In genomic region chr22:35312198-35313059, GRCh38 we compare ENCODE assay signal across 1 cellular context.
A peak's percentile ranks its signal among the peaks of the same experiment; 100 is the strongest.
TF ChIP-seq lines count a peak whose summit lies in the region.

No MANE protein-coding gene starts in this region.

TF ChIP-seq in HepG2, 621 proteins besides CTCF, POLR2A, EP300 and RAD21 (continued from another document and continues in another):
- TF ChIP-seq UBTF (CRISPR knock-in tag; IDR thresholded peaks at IDR 0.05) (peak; percentile 57), HMGXB3 (CRISPR knock-in tag; IDR thresholded peaks at IDR 0.05; ENCODE audit: borderline replicate concordance) (peak; percentile 88), ZNF207 (IDR thresholded peaks at IDR 0.05; ENCODE audit: borderline replicate concordance) (no peak), NRL (CRISPR knock-in tag; IDR thresholded peaks at IDR 0.05; ENCODE audit: borderline replicate concordance) (peak; percentile 44; the same call in 1 of the 2 replicates), ZSCAN20 (CRISPR knock-in tag; IDR thresholded peaks at IDR 0.05; ENCODE audit: borderline replicate concordance) (no peak), MAX (IDR thresholded peaks at IDR 0.05) (peak; percentile 69; the same call in 1 of the 2 replicates), HOXA5 (CRISPR knock-in tag; IDR thresholded peaks at IDR 0.05) (no peak), RNF2 (conservative IDR thresholded peaks at IDR 0.05; ENCODE audit: low read depth) (peak; percentile 60; the same call in 1 of the 2 replicates), POGZ (CRISPR knock-in tag; IDR thresholded peaks at IDR 0.05) (peak; percentile 22; the same call in 1 of the 2 replicates), TSC22D2 (CRISPR knock-in tag; IDR thresholded peaks at IDR 0.05; ENCODE audit: borderline replicate concordance) (peak; percentile 38; the same call in 1 of the 2 replicates), ZNF501 (CRISPR knock-in tag; IDR thresholded peaks at IDR 0.05) (peak; percentile 78), GFI1 (CRISPR knock-in tag; IDR thresholded peaks at IDR 0.05; ENCODE audit: borderline replicate concordance) (peak; percentile 58; the same call in 1 of the 2 replicates), THRA (CRISPR knock-in tag; IDR thresholded peaks at IDR 0.05; ENCODE audit: borderline replicate concordance) (0 out of 2 replicates have a peak, but pooled peaks have one; percentile 24), ZNF12 (CRISPR knock-in tag; IDR thresholded peaks at IDR 0.05) (peak; percentile 31; the same call in 1 of the 2 replicates), GMEB1 (CRISPR knock-in tag; IDR thresholded peaks at IDR 0.05; ENCODE audit: borderline replicate concordance) (0 out of 2 replicates have a peak, but pooled peaks have one; percentile 37), MAFF (IDR thresholded peaks at IDR 0.05; ENCODE audit: low read depth, low read length) (no peak), TEAD3 (CRISPR knock-in tag; optimal IDR thresholded peaks at IDR 0.05; ENCODE audit: borderline replicate concordance) (peak; percentile 94), TGIF2 (CRISPR knock-in tag; IDR thresholded peaks at IDR 0.05) (peak; percentile 60), MEIS1 (CRISPR knock-in tag; IDR thresholded peaks at IDR 0.05; ENCODE audit: borderline replicate concordance) (peak; percentile 74; the same call in 1 of the 2 replicates), TFDP1 (CRISPR knock-in tag; IDR thresholded peaks at IDR 0.05; ENCODE audit: borderline replicate concordance) (peak; percentile 48; the same call in 1 of the 2 replicates), HIVEP1 (CRISPR knock-in tag; IDR thresholded peaks at IDR 0.05) (0 out of 2 replicates have a peak, but pooled peaks have one; percentile 33), ZNF317 (CRISPR knock-in tag; IDR thresholded peaks at IDR 0.05) (peak; percentile 49; the same call in 1 of the 2 replicates), CREB1 (IDR thresholded peaks at IDR 0.05) (peak; percentile 74), CREB1 (CRISPR knock-in tag; IDR thresholded peaks at IDR 0.05) (no peak), ZNF713 (CRISPR knock-in tag; IDR thresholded peaks at IDR 0.05) (no peak)
- TF ChIP-seq, protein P1, sequence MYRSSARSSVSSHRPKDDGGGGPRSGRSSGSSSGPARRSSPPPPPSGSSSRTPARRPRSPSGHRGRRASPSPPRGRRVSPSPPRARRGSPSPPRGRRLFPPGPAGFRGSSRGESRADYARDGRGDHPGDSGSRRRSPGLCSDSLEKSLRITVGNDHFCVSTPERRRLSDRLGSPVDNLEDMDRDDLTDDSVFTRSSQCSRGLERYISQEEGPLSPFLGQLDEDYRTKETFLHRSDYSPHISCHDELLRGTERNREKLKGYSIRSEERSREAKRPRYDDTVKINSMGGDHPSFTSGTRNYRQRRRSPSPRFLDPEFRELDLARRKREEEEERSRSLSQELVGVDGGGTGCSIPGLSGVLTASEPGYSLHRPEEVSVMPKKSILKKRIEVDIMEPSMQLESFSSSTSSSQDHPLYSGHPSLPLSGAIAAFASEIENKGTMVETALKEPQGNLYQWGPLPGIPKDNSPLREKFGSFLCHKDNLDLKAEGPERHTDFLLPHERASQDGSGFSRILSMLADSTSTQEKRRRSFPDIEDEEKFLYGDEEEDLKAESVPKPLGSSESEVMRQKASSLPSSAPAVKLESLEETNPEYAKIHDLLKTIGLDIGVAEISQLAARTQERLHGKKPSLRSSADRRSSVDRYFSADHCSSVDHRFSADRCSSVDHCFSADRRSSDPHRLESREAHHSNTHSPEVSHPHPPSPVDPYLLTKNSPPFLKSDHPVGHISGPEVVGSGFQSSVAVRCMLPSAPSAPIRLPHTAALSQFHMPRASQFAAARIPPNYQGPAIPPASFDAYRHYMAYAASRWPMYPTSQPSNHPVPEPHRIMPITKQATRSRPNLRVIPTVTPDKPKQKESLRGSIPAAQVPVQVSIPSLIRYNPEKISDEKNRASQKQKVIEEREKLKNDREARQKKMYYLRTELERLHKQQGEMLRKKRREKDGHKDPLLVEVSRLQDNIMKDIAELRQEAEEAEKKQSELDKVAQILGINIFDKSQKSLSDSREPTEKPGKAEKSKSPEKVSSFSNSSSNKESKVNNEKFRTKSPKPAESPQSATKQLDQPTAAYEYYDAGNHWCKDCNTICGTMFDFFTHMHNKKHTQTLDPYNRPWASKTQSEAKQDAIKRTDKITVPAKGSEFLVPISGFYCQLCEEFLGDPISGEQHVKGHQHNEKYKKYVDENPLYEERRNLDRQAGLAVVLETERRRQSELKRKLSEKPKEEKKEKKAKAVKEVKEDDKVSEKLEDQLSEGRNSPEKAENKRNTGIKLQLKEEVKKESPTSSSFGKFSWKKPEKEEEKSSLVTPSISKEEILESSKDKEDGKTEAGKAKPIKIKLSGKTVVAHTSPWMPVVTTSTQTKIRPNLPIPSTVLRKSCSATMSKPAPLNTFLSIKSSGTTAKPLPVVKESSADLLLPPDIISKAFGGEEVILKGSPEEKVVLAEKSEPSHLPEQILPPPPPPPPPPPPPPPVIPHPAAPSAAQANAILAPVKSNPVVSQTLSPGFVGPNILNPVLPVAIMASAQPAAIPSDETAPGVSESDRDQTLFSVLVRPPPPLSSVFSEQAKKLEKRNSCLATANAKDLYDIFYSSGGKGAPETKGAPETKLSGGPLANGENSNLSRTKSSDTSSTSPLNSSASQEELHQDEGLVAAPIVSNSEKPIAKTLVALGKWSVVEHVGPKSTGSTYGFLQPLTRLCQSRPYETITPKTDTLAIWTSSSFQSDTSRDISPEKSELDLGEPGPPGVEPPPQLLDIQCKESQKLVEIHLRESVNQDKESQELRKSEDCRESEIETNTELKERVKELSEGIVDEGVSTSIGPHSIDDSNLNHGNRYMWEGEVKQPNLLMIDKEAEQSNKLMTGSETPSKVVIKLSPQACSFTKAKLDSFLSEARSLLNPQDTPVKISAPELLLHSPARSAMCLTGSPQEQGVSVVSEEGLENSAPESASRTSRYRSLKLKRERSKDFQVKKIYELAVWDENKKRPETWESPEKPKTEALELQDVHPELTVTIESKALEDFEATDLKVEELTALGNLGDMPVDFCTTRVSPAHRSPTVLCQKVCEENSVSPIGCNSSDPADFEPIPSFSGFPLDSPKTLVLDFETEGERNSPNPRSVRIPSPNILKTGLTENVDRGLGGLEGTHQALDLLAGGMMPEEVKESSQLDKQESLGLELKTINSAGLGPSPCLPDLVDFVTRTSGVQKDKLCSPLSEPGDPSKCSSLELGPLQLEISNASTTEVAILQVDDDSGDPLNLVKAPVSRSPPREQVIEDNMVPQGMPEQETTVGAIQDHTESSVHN (CRISPR knock-in tag; IDR thresholded peaks at IDR 0.05), result peak; percentile 67; the same call in 1 of the 2 replicates
- TF ChIP-seq, protein P2, sequence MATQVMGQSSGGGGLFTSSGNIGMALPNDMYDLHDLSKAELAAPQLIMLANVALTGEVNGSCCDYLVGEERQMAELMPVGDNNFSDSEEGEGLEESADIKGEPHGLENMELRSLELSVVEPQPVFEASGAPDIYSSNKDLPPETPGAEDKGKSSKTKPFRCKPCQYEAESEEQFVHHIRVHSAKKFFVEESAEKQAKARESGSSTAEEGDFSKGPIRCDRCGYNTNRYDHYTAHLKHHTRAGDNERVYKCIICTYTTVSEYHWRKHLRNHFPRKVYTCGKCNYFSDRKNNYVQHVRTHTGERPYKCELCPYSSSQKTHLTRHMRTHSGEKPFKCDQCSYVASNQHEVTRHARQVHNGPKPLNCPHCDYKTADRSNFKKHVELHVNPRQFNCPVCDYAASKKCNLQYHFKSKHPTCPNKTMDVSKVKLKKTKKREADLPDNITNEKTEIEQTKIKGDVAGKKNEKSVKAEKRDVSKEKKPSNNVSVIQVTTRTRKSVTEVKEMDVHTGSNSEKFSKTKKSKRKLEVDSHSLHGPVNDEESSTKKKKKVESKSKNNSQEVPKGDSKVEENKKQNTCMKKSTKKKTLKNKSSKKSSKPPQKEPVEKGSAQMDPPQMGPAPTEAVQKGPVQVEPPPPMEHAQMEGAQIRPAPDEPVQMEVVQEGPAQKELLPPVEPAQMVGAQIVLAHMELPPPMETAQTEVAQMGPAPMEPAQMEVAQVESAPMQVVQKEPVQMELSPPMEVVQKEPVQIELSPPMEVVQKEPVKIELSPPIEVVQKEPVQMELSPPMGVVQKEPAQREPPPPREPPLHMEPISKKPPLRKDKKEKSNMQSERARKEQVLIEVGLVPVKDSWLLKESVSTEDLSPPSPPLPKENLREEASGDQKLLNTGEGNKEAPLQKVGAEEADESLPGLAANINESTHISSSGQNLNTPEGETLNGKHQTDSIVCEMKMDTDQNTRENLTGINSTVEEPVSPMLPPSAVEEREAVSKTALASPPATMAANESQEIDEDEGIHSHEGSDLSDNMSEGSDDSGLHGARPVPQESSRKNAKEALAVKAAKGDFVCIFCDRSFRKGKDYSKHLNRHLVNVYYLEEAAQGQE (IDR thresholded peaks at IDR 0.05; ENCODE audit: borderline replicate concordance in 1 of 2, low read depth in 1 of 2, low read length in 2 of 2), result 0 out of 4 replicates have a peak, but pooled peaks of 1 of the 2 experiments have one; percentile 26
